In genomic region chrX:154827624-154828408, GRCh38 we compare ENCODE assay signal across 8 cellular contexts. TPM values are rescaled to one million over a fixed set of nuclear protein-coding genes. Genes with fewer than 3 reads are reported as not detected.
A peak's percentile ranks its signal among the peaks of the same experiment; 100 is the strongest.
DNase-seq lines count a peak whose midpoint lies in the region; ATAC-seq and TF ChIP-seq lines count a peak whose summit lies in the region.

No MANE protein-coding gene starts in this region.

- H3K9me3 Mint-ChIP-seq in CD14-positive monocyte, result peaks cover 0 to 2% (median 0%) of the 10 kb centered on the region in 7 donors

- ATAC-seq in HG02885 (IDR thresholded peaks at IDR 0.05; ENCODE audit: poor library complexity, unreplicated experiment) (peak; percentile 82), T-helper 17 cell (peak; percentile 54), upper lobe of left lung (ENCODE audit: low FRiP score in 2 of 2) (no peak)

- in situ Hi-C loops in GM18951 (cut with MboI; ENCODE audit: low sequenced_read_pairs, unreplicated experiment), result loop anchor here (25.0 kb wide), 1 partner anchor 241 kb away; the partner anchor contains the start of gene CTAG1A

- no peak for TF ChIP-seq CTCF in CD14-positive monocyte (IDR thresholded peaks at IDR 0.05)
- TF ChIP-seq CTCF in esophagus muscularis mucosa (IDR thresholded peaks at IDR 0.05), result no peak
- no peak for TF ChIP-seq CTCF in upper lobe of left lung (IDR thresholded peaks at IDR 0.05)

- H3K27me3 Mint-ChIP-seq in CD14-positive monocyte (ENCODE audit: low read depth in 3 of 3), result peaks cover 0 to 2% (median 0%) of the 10 kb centered on the region in 3 donors
- H3K27me3 Mint-ChIP-seq in T-helper 17 cell, result no peaks in the 10 kb centered on the region

- H3K27ac Mint-ChIP-seq in CD14-positive monocyte (peak overlapping the region; percentile 25 to 89 (median 71)), T-helper 17 cell (peak overlapping the region; percentile 47)

- WGBS in esophagus muscularis mucosa, result 51% methylated on average over 5 of the region's 5 CpGs
- WGBS in upper lobe of left lung, 2 donors, result 43 to 85% methylated on average over 2 to 5 of the region's 5 CpGs

- TF ChIP-seq EP300 in esophagus muscularis mucosa (IDR thresholded peaks at IDR 0.05), result no peak
- no peak for TF ChIP-seq EP300 in upper lobe of left lung (IDR thresholded peaks at IDR 0.05)

- H3K4me1 ChIP-seq in esophagus muscularis mucosa (no peaks in the 10 kb centered on the region), upper lobe of left lung (no peaks in the 10 kb centered on the region)

- intact Hi-C loops in CD14-positive monocyte (cut with micrococcal nuclease) (no loop called here), esophagus muscularis mucosa (cut with DNase I) (no loop called here)

- no peaks in the 10 kb centered on the region for H3K27me3 ChIP-seq in esophagus muscularis mucosa
- H3K27me3 ChIP-seq in upper lobe of left lung, result no peaks in the 10 kb centered on the region

- H3K36me3 ChIP-seq in esophagus muscularis mucosa (no peaks in the 10 kb centered on the region), upper lobe of left lung (no peaks in the 10 kb centered on the region)

- TF ChIP-seq POLR2A in GM18951 (IDR thresholded peaks at IDR 0.05; ENCODE audit: extremely low read depth, insufficient read depth, insufficient read length) (peak; percentile 36), esophagus muscularis mucosa (IDR thresholded peaks at IDR 0.05; ENCODE audit: low read depth) (no peak), upper lobe of left lung (IDR thresholded peaks at IDR 0.05) (no peak)

- no peaks in the 10 kb centered on the region for H3K9me3 ChIP-seq in T-helper 17 cell (ENCODE audit: control insufficient read depth, low read length, poor library complexity, severe bottlenecking)
- no peaks in the 10 kb centered on the region for H3K9me3 ChIP-seq in esophagus muscularis mucosa
- no peaks in the 10 kb centered on the region for H3K9me3 ChIP-seq in upper lobe of left lung

- H3K27ac ChIP-seq in esophagus muscularis mucosa (replicated peaks in 1 of 4) (no peak overlapping the region), upper lobe of left lung (no peak overlapping the region)

- H3K4me3 ChIP-seq in esophagus muscularis mucosa (no peak overlapping the region), upper lobe of left lung (no peak overlapping the region)

- H3K36me3 Mint-ChIP-seq in CD14-positive monocyte (no peaks in the 10 kb centered on the region), T-helper 17 cell (ENCODE audit: low read depth) (no peaks in the 10 kb centered on the region)

- DNase-seq in CD14-positive monocyte (ENCODE audit: low spot score), result no peak
- no peak for DNase-seq in T-helper 17 cell
- DNase-seq in SIG-M5 (lab: John Stamatoyannopoulos, UW), result no peak
- no peak for DNase-seq in anterior cingulate cortex (lab: John Stamatoyannopoulos, UW)
- no peak for DNase-seq in esophagus muscularis mucosa (ENCODE audit: extremely low spot score)
- no peak for DNase-seq in upper lobe of left lung

- H3K4me3 Mint-ChIP-seq in CD14-positive monocyte (no peak overlapping the region), T-helper 17 cell (no peak overlapping the region)

- H3K4me1 Mint-ChIP-seq in CD14-positive monocyte (peaks cover 20% of the 10 kb centered on the region), T-helper 17 cell (peaks cover 16% of the 10 kb centered on the region)

RNA-seq across cellular contexts. Expression of gene SMIM9, which starts 6.6 kb away (rescaled TPM):
- not detected for polyA plus RNA-seq in CD14-positive monocyte
- total RNA-seq in T-helper 17 cell, result not detected
- total RNA-seq in esophagus muscularis mucosa, result not detected
- 1 to 10 TPM in 1 of 6 donors, not detected in 5; 1.5 TPM for total RNA-seq in upper lobe of left lung

RNA-seq across cellular contexts. Expression of gene MPP1, which starts 22.5 kb away (rescaled TPM):
- polyA plus RNA-seq in CD14-positive monocyte, result 100 to 1,000 TPM; 120 to 135 TPM
- 10 to 100 TPM in 1 of 2 donors, 1 to 10 TPM in 1; 9.0 to 75.0 TPM for total RNA-seq in T-helper 17 cell
- total RNA-seq in esophagus muscularis mucosa, result 10 to 100 TPM; 28.2 to 46.9 (median 33.3) TPM
- 10 to 100 TPM; 34.2 to 88.0 (median 52.4) TPM for total RNA-seq in upper lobe of left lung

RNA-seq across cellular contexts. Expression of gene F8A1, which starts 58.3 kb away (rescaled TPM):
- 10 to 100 TPM in 1 of 2 donors, 1 to 10 TPM in 1; 8.1 to 15.3 TPM for polyA plus RNA-seq in CD14-positive monocyte
- total RNA-seq in T-helper 17 cell, result 10 to 100 TPM; 18.0 to 19.0 TPM
- 10 to 100 TPM in 2 of 4 donors, 1 to 10 TPM in 2; 3.3 to 15.4 (median 8.6) TPM for total RNA-seq in esophagus muscularis mucosa
- total RNA-seq in upper lobe of left lung, result 10 to 100 TPM in 4 of 6 donors, 1 to 10 TPM in 1, not detected in 1; 9.3 to 53.1 (median 20.8) TPM

Comparison
In these comparisons a context has a peak if more than half of its experiments do, and no peak if none do; other contexts are left out.
1. ATAC-seq: peak in HG02885 (single experiment) and T-helper 17 cell (single experiment); none in upper lobe of left lung (0 of 2).